Comparison of ENCODE assay signal across 31 cellular contexts in genomic region chr11:119189393-119189792, GRCh38. TPM values are rescaled to one million over a fixed set of nuclear protein-coding genes. Genes with fewer than 3 reads are reported as not detected.
"Had no signal": no experiment of that assay in that cellular context is flagged by ENCODE, and none has a peak within 500 bp of the region (broad histone marks: within the 10 kb centered on the region; RNA-seq: fewer than 3 reads in every experiment).

No MANE protein-coding gene starts in this region.

- H3K27ac ChIP-seq: breast epithelium, coronary artery, esophagus squamous epithelium, gastrocnemius medialis, sigmoid colon, tibial artery had no signal

- H3K4me2 ChIP-seq: smooth muscle cell had no signal

- DNase-seq: activated B cell treated with CpG ODN at 0.5 μM for 24 hours; activated CD4-positive, alpha-beta T cell treated with anti-CD3 and anti-CD28 coated beads for 4 hours; activated CD4-positive, alpha-beta T cell treated with anti-CD3 and anti-CD28 coated beads, Interleukin-2, amount 50 U/mL, for 48 hours; activated CD8-positive, alpha-beta memory T cell treated with anti-CD3 and anti-CD28 coated beads, Interleukin-2, amount 50 U/mL, for 48 hours; activated naive CD4-positive, alpha-beta T cell treated with anti-CD3 and anti-CD28 coated beads for 36 hours; activated naive CD8-positive, alpha-beta T cell treated with anti-CD3 and anti-CD28 coated beads, Interleukin-2, amount 10 ng/mL, durations not matched to agents 7 days and 5 days; activated T-cell treated with anti-CD3 and anti-CD28 coated beads, Interleukin-2, amount 50 U/mL, for 4 hours; amniotic stem cell; esophagus squamous epithelium; gastrocnemius medialis; hypothalamus; left cardiac atrium; mesenchymal stem cell; nucleus accumbens; sigmoid colon; stimulated activated CD4-positive, alpha-beta T cell treated with anti-CD3 and anti-CD28 coated beads, Interleukin-15, amount 100 ng/mL, for 24 hours; stimulated activated CD4-positive, alpha-beta T cell treated with anti-CD3 and anti-CD28 coated beads, Interleukin-2, amount 100 ng/mL, for 48 hours; T1000; tibial artery had no signal

- H3K36me3 ChIP-seq: breast epithelium, esophagus squamous epithelium, gastrocnemius medialis, sigmoid colon, tibial artery had no signal

- ATAC-seq: activated T-cell treated with anti-CD3 and anti-CD28 coated beads, Interleukin-2, amount 50 U/mL, for 4 hours; gastrocnemius medialis; left cardiac atrium had no signal

- H3K4me3 Mint-ChIP-seq: activated B cell treated with CpG ODN at 0.5 μM for 24 hours; activated naive CD4-positive, alpha-beta T cell treated with anti-CD3 and anti-CD28 coated beads for 36 hours; activated naive CD8-positive, alpha-beta T cell treated with anti-CD3 and anti-CD28 coated beads, Interleukin-2, amount 10 ng/mL, durations not matched to agents 7 days and 5 days; activated T-cell treated with anti-CD3 and anti-CD28 coated beads, Interleukin-2, amount 50 U/mL, for 4 hours; central memory CD8-positive, alpha-beta T cell; nephron; stimulated activated naive CD8-positive, alpha-beta T cell treated with anti-CD3 and anti-CD28 coated beads, Interleukin-15, Interleukin-2, amounts not matched to agents 100 ng/mL and 50 ng/mL, for 24 hours; T-helper 1 cell treated with Interleukin-12 subunit alpha and Interleukin-12 subunit beta and Interleukin-4 antibody, amounts not matched to agents 30 μg/mL and 1 μg/mL, for 36 hours had no signal

- H3K4me1 ChIP-seq: breast epithelium, gastrocnemius medialis, sigmoid colon, tibial artery had no signal

- H3K9me3 ChIP-seq: breast epithelium, esophagus squamous epithelium, gastrocnemius medialis, sigmoid colon, tibial artery had no signal

- H3K4me3 ChIP-seq: breast epithelium, coronary artery, esophagus squamous epithelium, gastrocnemius medialis, sigmoid colon, smooth muscle cell, tibial artery had no signal

- FAIRE-seq: islet of Langerhans, urothelium cell line had no signal

- H3K27ac Mint-ChIP-seq: activated B cell treated with CpG ODN at 0.5 μM for 24 hours; activated naive CD4-positive, alpha-beta T cell treated with anti-CD3 and anti-CD28 coated beads for 36 hours; activated naive CD8-positive, alpha-beta T cell treated with anti-CD3 and anti-CD28 coated beads, Interleukin-2, amount 10 ng/mL, durations not matched to agents 7 days and 5 days; nephron; stimulated activated naive CD8-positive, alpha-beta T cell treated with anti-CD3 and anti-CD28 coated beads, Interleukin-15, Interleukin-2, amounts not matched to agents 100 ng/mL and 50 ng/mL, for 24 hours; T-helper 1 cell treated with Interleukin-12 subunit alpha and Interleukin-12 subunit beta and Interleukin-4 antibody, amounts not matched to agents 30 μg/mL and 1 μg/mL, for 36 hours had no signal

- H3K4me1 Mint-ChIP-seq: central memory CD8-positive, alpha-beta T cell; nephron had no signal

- H3K27me3 Mint-ChIP-seq: activated naive CD8-positive, alpha-beta T cell treated with anti-CD3 and anti-CD28 coated beads, Interleukin-2, amount 10 ng/mL, durations not matched to agents 7 days and 5 days; stimulated activated naive CD8-positive, alpha-beta T cell treated with anti-CD3 and anti-CD28 coated beads, Interleukin-15, Interleukin-2, amounts not matched to agents 100 ng/mL and 50 ng/mL, for 24 hours had no signal

- H3K27me3 ChIP-seq: gastrocnemius medialis had no signal

- H3K9me3 Mint-ChIP-seq: activated B cell treated with CpG ODN at 0.5 μM for 24 hours; activated naive CD4-positive, alpha-beta T cell treated with anti-CD3 and anti-CD28 coated beads for 36 hours; activated naive CD8-positive, alpha-beta T cell treated with anti-CD3 and anti-CD28 coated beads, Interleukin-2, amount 10 ng/mL, durations not matched to agents 7 days and 5 days; activated T-cell treated with anti-CD3 and anti-CD28 coated beads, Interleukin-2, amount 50 U/mL, for 4 hours; central memory CD8-positive, alpha-beta T cell; nephron; stimulated activated naive CD8-positive, alpha-beta T cell treated with anti-CD3 and anti-CD28 coated beads, Interleukin-15, Interleukin-2, amounts not matched to agents 100 ng/mL and 50 ng/mL, for 24 hours; T-helper 1 cell treated with Interleukin-12 subunit alpha and Interleukin-12 subunit beta and Interleukin-4 antibody, amounts not matched to agents 30 μg/mL and 1 μg/mL, for 36 hours had no signal

- H3K36me3 Mint-ChIP-seq: activated naive CD8-positive, alpha-beta T cell treated with anti-CD3 and anti-CD28 coated beads, Interleukin-2, amount 10 ng/mL, durations not matched to agents 7 days and 5 days had no signal

RNA-seq across cellular contexts. Expression of gene NHERF4, which starts 4.1 kb away (rescaled TPM):
- total RNA-seq: activated CD8-positive, alpha-beta memory T cell treated with anti-CD3 and anti-CD28 coated beads for 36 hours; activated naive CD4-positive, alpha-beta T cell treated with anti-CD3 and anti-CD28 coated beads for 36 hours; mononuclear cell; myocyte; smooth muscle cell had no signal

RNA-seq across cellular contexts. Expression of gene ABCG4, which starts 40.5 kb away (rescaled TPM):
- total RNA-seq: activated B cell treated with CpG ODN at 0.5 μM for 24 hours; activated naive CD8-positive, alpha-beta T cell treated with anti-CD3 and anti-CD28 coated beads, Interleukin-2, amount 10 ng/mL, durations not matched to agents 7 days and 5 days; gastrocnemius medialis had no signal
